25 cellular contexts compared by ENCODE assay signal in genomic region chr16:10168258-10168657, GRCh38. TPM values are rescaled to one million over a fixed set of nuclear protein-coding genes. Genes with fewer than 3 reads are reported as not detected.
DNase-seq lines count a peak whose midpoint lies in the region; ATAC-seq, FAIRE-seq and TF ChIP-seq lines count a peak whose summit lies in the region.
"Had no signal": no experiment of that assay in that cellular context is flagged by ENCODE, and none has a peak within 500 bp of the region (broad histone marks: within the 10 kb centered on the region; RNA-seq: fewer than 3 reads in every experiment).

No MANE protein-coding gene starts in this region.

- H2AFZ ChIP-seq in astrocyte (ENCODE audit: low read depth, low read length) = no peak overlapping the region

- H3K4me3 ChIP-seq in breast epithelium = no peak overlapping the region
- no peak overlapping the region for H3K4me3 ChIP-seq in astrocyte (ENCODE audit: insufficient read depth, low read depth, low read length)
- no peak overlapping the region for H3K4me3 ChIP-seq in aorta (ENCODE audit: low read length in 2 of 2)

- 4 to 7% methylated on average over 1 of the region's 1 CpG for WGBS in aorta, 2 donors

- ATAC-seq in aorta (ENCODE audit: low FRiP score) (peak; percentile 60), HG02938 (IDR thresholded peaks at IDR 0.05; ENCODE audit: unreplicated experiment) (no peak)
- ATAC-seq: activated CD8-positive, alpha-beta T cell treated with anti-CD3 and anti-CD28 coated beads, Interleukin-2, amount 10 ng/mL, durations not matched to agents 7 days and 5 days; stimulated activated naive CD8-positive, alpha-beta T cell treated with anti-CD3 and anti-CD28 coated beads, Interleukin-15, amount 100 ng/mL, for 72 hours had no signal

- no peak overlapping the region for H3K27ac ChIP-seq in breast epithelium
- peak overlapping the region; percentile 69 for H3K27ac ChIP-seq in astrocyte (ENCODE audit: low read depth, low read length)
- peak overlapping the region in 1 of 2 donors; percentile 84 for H3K27ac ChIP-seq in aorta (ENCODE audit: low read depth in 1 of 2, low read length in 2 of 2)
- H3K27ac ChIP-seq: 22Rv1 had no signal

- no peak for TF ChIP-seq POLR2A in breast epithelium (IDR thresholded peaks at IDR 0.05)

- POLR2A ChIA-PET in MCF 10A (lab: Yijun Ruan, JAX) = interaction anchor here (0.6 kb wide), 1 partner anchor 738 kb away, joined by 3 read pairs; no protein-coding TSS in a partner anchor

- no TSS peak for BruUV-seq in MCF 10A (replicated peaks; lab: Mats Ljungman, UMichigan)

- no peaks in the 10 kb centered on the region for H4K20me1 ChIP-seq in astrocyte (ENCODE audit: insufficient read depth, low read length)

- no peak for TF ChIP-seq CTCF in MCF 10A (IDR thresholded peaks at IDR 0.05; ENCODE audit: unreplicated experiment)
- no peak for TF ChIP-seq CTCF in breast epithelium (IDR thresholded peaks at IDR 0.05)
- no peak for TF ChIP-seq CTCF in astrocyte (IDR thresholded peaks at IDR 0.05; ENCODE audit: insufficient read depth, low read depth, low read length)

- CTCF ChIA-PET in MCF 10A (lab: Yijun Ruan, JAX) = interaction anchor here (1.3 kb wide), 1 partner anchor 10 kb away, joined by 3 read pairs; no protein-coding TSS in a partner anchor

- H3K9me3 ChIP-seq in breast epithelium (no peaks in the 10 kb centered on the region), astrocyte (ENCODE audit: insufficient read depth, low read depth, low read length) (no peaks in the 10 kb centered on the region), aorta (ENCODE audit: control insufficient read depth, low read length) (no peaks in the 10 kb centered on the region)

- no peaks in the 10 kb centered on the region for H3K27me3 Mint-ChIP-seq in MCF 10A (ENCODE audit: insufficient read depth, unreplicated experiment)
- peaks cover 10% of the 10 kb centered on the region for H3K27me3 Mint-ChIP-seq in astrocyte (ENCODE audit: low read depth, unreplicated experiment)

- no peak overlapping the region for H3K27ac Mint-ChIP-seq in MCF 10A (ENCODE audit: low read depth, unreplicated experiment)
- no peak overlapping the region for H3K27ac Mint-ChIP-seq in astrocyte (ENCODE audit: unreplicated experiment)
- H3K27ac Mint-ChIP-seq: activated CD8-positive, alpha-beta T cell treated with anti-CD3 and anti-CD28 coated beads, Interleukin-2, amount 10 ng/mL, durations not matched to agents 7 days and 5 days; activated naive CD4-positive, alpha-beta T cell treated with anti-CD3 and anti-CD28 coated beads, Interleukin-2, amount 50 U/mL, for 24 hours; nephron had no signal

- FAIRE-seq in astrocyte (lab: Jason Lieb, UNC) = no peak
- FAIRE-seq: frontal cortex had no signal

- H3K9me3 Mint-ChIP-seq in MCF 10A (ENCODE audit: unreplicated experiment) (peaks cover 11% of the 10 kb centered on the region), astrocyte (ENCODE audit: unreplicated experiment) (peaks cover 2% of the 10 kb centered on the region)
- H3K9me3 Mint-ChIP-seq: activated naive CD4-positive, alpha-beta T cell treated with anti-CD3 and anti-CD28 coated beads, Interleukin-2, amount 50 U/mL, for 24 hours had no signal

- no peaks in the 10 kb centered on the region for H3K27me3 ChIP-seq in breast epithelium
- no peaks in the 10 kb centered on the region for H3K27me3 ChIP-seq in astrocyte (ENCODE audit: insufficient read depth, low read length)
- H3K27me3 ChIP-seq in aorta (ENCODE audit: control insufficient read depth in 1 of 2, insufficient read depth in 2 of 2, low read length in 1 of 2) = no peaks in the 10 kb centered on the region

- H3K36me3 ChIP-seq in breast epithelium (no peaks in the 10 kb centered on the region), astrocyte (ENCODE audit: insufficient read depth, low read length) (no peaks in the 10 kb centered on the region), aorta (ENCODE audit: control insufficient read depth in 1 of 2, insufficient read depth in 2 of 2, low read length in 1 of 2) (no peaks in the 10 kb centered on the region)

- peak overlapping the region; percentile 66 for H3K4me2 ChIP-seq in astrocyte (ENCODE audit: low read length)

- DNase-seq in MCF 10A (ENCODE audit: unreplicated experiment) = peak; percentile 30
- DNase-seq in breast epithelium (ENCODE audit: low spot score in 2 of 2) = no peak
- DNase-seq in astrocyte (ENCODE audit: low read depth) = peak; percentile 91
- DNase-seq in kidney tubule cell (ENCODE audit: low spot score) = peak; percentile 32
- DNase-seq in aorta = no peak
- DNase-seq in KG1 (lab: John Stamatoyannopoulos, UW) = no peak
- no peak for DNase-seq in SW 1271 (lab: John Stamatoyannopoulos, UW)
- DNase-seq: activated CD4-positive, CD25-positive, alpha-beta regulatory T cell; activated CD8-positive, alpha-beta T cell treated with anti-CD3 and anti-CD28 coated beads, Interleukin-2, amount 10 ng/mL, durations not matched to agents 7 days and 5 days; activated T-cell treated with anti-CD3 and anti-CD28 coated beads, Interleukin-2, amount 50 U/mL, for 48 hours; C1 segment of cervical spinal cord; GDM1; H7; Karpas-422; midbrain; NCI-H69; posterior cingulate gyrus; stimulated activated CD4-positive, alpha-beta T cell treated with anti-CD3 and anti-CD28 coated beads, Interleukin-2, amount 100 ng/mL, for 48 hours; stimulated activated naive CD8-positive, alpha-beta T cell treated with anti-CD3 and anti-CD28 coated beads, Interleukin-15, amount 100 ng/mL, for 72 hours had no signal

- H3K4me1 Mint-ChIP-seq in MCF 10A (ENCODE audit: insufficient read depth, unreplicated experiment) (no peaks in the 10 kb centered on the region), astrocyte (ENCODE audit: low read depth, unreplicated experiment) (peaks cover 15% of the 10 kb centered on the region)
- H3K4me1 Mint-ChIP-seq: activated naive CD4-positive, alpha-beta T cell treated with anti-CD3 and anti-CD28 coated beads, Interleukin-2, amount 50 U/mL, for 24 hours; stimulated activated naive CD8-positive, alpha-beta T cell treated with anti-CD3 and anti-CD28 coated beads, Interleukin-15, amount 100 ng/mL, for 72 hours had no signal

- H3K36me3 Mint-ChIP-seq in MCF 10A (ENCODE audit: insufficient read depth, unreplicated experiment) (no peaks in the 10 kb centered on the region), astrocyte (ENCODE audit: low read depth, unreplicated experiment) (peaks cover 2% of the 10 kb centered on the region)
- H3K36me3 Mint-ChIP-seq: activated naive CD4-positive, alpha-beta T cell treated with anti-CD3 and anti-CD28 coated beads, Interleukin-2, amount 50 U/mL, for 24 hours had no signal

- H3K9ac ChIP-seq in astrocyte (ENCODE audit: low read length) = peak overlapping the region; percentile 42

- H3K4me3 Mint-ChIP-seq in MCF 10A (ENCODE audit: unreplicated experiment) = no peak overlapping the region
- H3K4me3 Mint-ChIP-seq in astrocyte (ENCODE audit: unreplicated experiment) = no peak overlapping the region
- H3K4me3 Mint-ChIP-seq: activated CD8-positive, alpha-beta T cell treated with anti-CD3 and anti-CD28 coated beads, Interleukin-2, amount 10 ng/mL, durations not matched to agents 7 days and 5 days; activated naive CD4-positive, alpha-beta T cell treated with anti-CD3 and anti-CD28 coated beads, Interleukin-2, amount 50 U/mL, for 24 hours; nephron; stimulated activated naive CD8-positive, alpha-beta T cell treated with anti-CD3 and anti-CD28 coated beads, Interleukin-15, amount 100 ng/mL, for 72 hours had no signal

- intact Hi-C loops in MCF 10A (cut with micrococcal nuclease) = no loop called here
- intact Hi-C loops in breast epithelium (cut with DNase I; ENCODE audit: low total_unique reads) = no loop called here
- intact Hi-C loops in aorta (cut with DNase I) = loop anchor here (5.0 kb wide), 3 partner anchors 36 to 81 kb away; no protein-coding TSS in a partner anchor

- no peaks in the 10 kb centered on the region for H3K79me2 ChIP-seq in astrocyte (ENCODE audit: insufficient read depth, low read length)

- H3K4me1 ChIP-seq in breast epithelium = no peaks in the 10 kb centered on the region
- peaks cover 12% of the 10 kb centered on the region for H3K4me1 ChIP-seq in astrocyte (ENCODE audit: insufficient read depth, low read length)
- no peaks in the 10 kb centered on the region for H3K4me1 ChIP-seq in aorta (ENCODE audit: control insufficient read depth in 1 of 2, insufficient read depth in 2 of 2, low read length in 2 of 2)

RNA-seq across cellular contexts. Expression of gene GRIN2A, which starts 14.0 kb away (rescaled TPM):
- total RNA-seq in MCF 10A (2022) = not detected in 2 replicates
- total RNA-seq in breast epithelium = under 1 TPM in 2 of 3 donors, not detected in 1; 0.29 to 0.33 TPM
- total RNA-seq in astrocyte = 0.53 and 0.68 TPM in 2 replicates
- 1 to 10 TPM; 2.0 to 3.3 TPM for total RNA-seq in aorta
- under 1 TPM; 0.13 TPM for polyA plus RNA-seq in aorta
- total RNA-seq: activated CD8-positive, alpha-beta T cell treated with anti-CD3 and anti-CD28 coated beads, Interleukin-2, amount 10 ng/mL, durations not matched to agents 7 days and 5 days; OCI-LY7 had no signal

Comparison
In these comparisons a context has a peak if more than half of its experiments do, and no peak if none do; other contexts are left out.
1. DNase-seq: peak in MCF 10A (single experiment), astrocyte (single experiment) and kidney tubule cell (single experiment); none in breast epithelium (0 of 2), aorta (0 of 2), KG1 (single experiment) and SW 1271 (0 of 2).
2. intact Hi-C loops: an anchor here in aorta (5.0 kb wide); none called in MCF 10A and breast epithelium.